17 cellular contexts compared by ENCODE assay signal in genomic region chr12:25491396-25491948, GRCh38.
"Had no signal": no experiment of that assay in that cellular context is flagged by ENCODE, and none has a peak within 500 bp of the region (broad histone marks: within the 10 kb centered on the region; RNA-seq: fewer than 3 reads in every experiment).

No MANE protein-coding gene starts in this region.

- H3K36me3 ChIP-seq: ascending aorta, breast epithelium, gastroesophageal sphincter, heart right ventricle, lower lobe of right lung, sigmoid colon, upper lobe of right lung had no signal

- H3K9me3 ChIP-seq: ascending aorta, breast epithelium, gastroesophageal sphincter, heart right ventricle, lower lobe of right lung, sigmoid colon, testis, upper lobe of right lung had no signal

- H3K4me1 ChIP-seq: ascending aorta, breast epithelium, heart right ventricle, lower lobe of right lung, sigmoid colon, testis, upper lobe of right lung had no signal

- H3K4me3 ChIP-seq: ascending aorta, breast epithelium, gastroesophageal sphincter, heart right ventricle, lower lobe of right lung, sigmoid colon, testis, upper lobe of right lung had no signal

- H3K27ac ChIP-seq: ascending aorta, breast epithelium, gastroesophageal sphincter, heart right ventricle, lower lobe of right lung, sigmoid colon, testis, upper lobe of right lung had no signal

- DNase-seq: activated CD4-positive, alpha-beta T cell treated with anti-CD3 and anti-CD28 coated beads for 48 hours; activated CD4-positive, CD25-positive, alpha-beta regulatory T cell; activated CD8-positive, alpha-beta T cell treated with anti-CD3 and anti-CD28 coated beads, Interleukin-2, amount 10 ng/mL, durations not matched to agents 7 days and 5 days; activated T-cell treated with anti-CD3 and anti-CD28 coated beads, Interleukin-2, amount 50 U/mL, for 24 hours; cortex of kidney; heart right ventricle; lower lobe of right lung; nucleus accumbens; sigmoid colon; stimulated activated CD4-positive, alpha-beta T cell treated with anti-CD3 and anti-CD28 coated beads, Interleukin-4, amount 100 ng/mL, for 4 hours; T-helper 1 cell; T-helper 9 cell; testis; upper lobe of right lung had no signal

- H3K27me3 ChIP-seq: ascending aorta, breast epithelium, gastroesophageal sphincter, heart right ventricle, sigmoid colon, testis, upper lobe of right lung had no signal
